Comparison of ENCODE assay signal across 23 cellular contexts in genomic region chr12:75130811-75131210, GRCh38.
A peak's percentile ranks its signal among the peaks of the same experiment; 100 is the strongest.
DNase-seq lines count a peak whose midpoint lies in the region; ATAC-seq lines count a peak whose summit lies in the region.
"Had no signal": no experiment of that assay in that cellular context is flagged by ENCODE, and none has a peak within 500 bp of the region (broad histone marks: within the 10 kb centered on the region; RNA-seq: fewer than 3 reads in every experiment).

No MANE protein-coding gene starts in this region.

- DNase-seq in DMS 273 (lab: John Stamatoyannopoulos, UW; ENCODE audit: unreplicated experiment), result peak; percentile 85
- peak in 2 of 3 experiments; percentile 35 to 81 for DNase-seq in NCI-H1417 (lab: John Stamatoyannopoulos, UW)
- DNase-seq in NCI-H82 treated with DMSO at 0.1 percent for 48 hours (lab: John Stamatoyannopoulos, UW; ENCODE audit: unreplicated experiment), result peak; percentile 94
- no peak for DNase-seq in NCI-H510A (lab: John Stamatoyannopoulos, UW)
- DNase-seq in activated CD8-positive, alpha-beta memory T cell treated with anti-CD3 and anti-CD28 coated beads, Interleukin-2, amount 50 U/mL, for 48 hours, result no peak
- DNase-seq: ACHN; activated B cell treated with CpG ODN at 0.5 μM for 24 hours; dorsolateral prefrontal cortex; foreskin melanocyte; H7; hippocampal formation; NCI-H1092 treated with DMSO at 0.1 percent for 48 hours; NCI-H774; stimulated activated CD4-positive, alpha-beta T cell treated with anti-CD3 and anti-CD28 coated beads, Interleukin-4, amount 100 ng/mL, for 4 hours; stimulated activated naive CD4-positive, alpha-beta T cell; T-helper 9 cell; testis; uterus had no signal

- ATAC-seq in esophagus mucosa (peak; percentile 92), GM21737 (IDR thresholded peaks at IDR 0.05; ENCODE audit: unreplicated experiment) (no peak), HG02870 (IDR thresholded peaks at IDR 0.05; ENCODE audit: unreplicated experiment) (no peak)
- ATAC-seq: natural killer cell treated with Interleukin-12 subunit alpha and Interleukin-12 subunit beta and Interleukin-15 and Interleukin-18, amount 100 ng/mL, for 72 hours; Right ventricle myocardium inferior had no signal

Comparison
In these comparisons a context has a peak if more than half of its experiments do, and no peak if none do; other contexts are left out.
1. DNase-seq: peak in DMS 273 (single experiment), NCI-H1417 (2 of 3) and NCI-H82 treated with DMSO at 0.1 percent for 48 hours (single experiment); none in NCI-H510A (single experiment) and activated CD8-positive, alpha-beta memory T cell treated with anti-CD3 and anti-CD28 coated beads, Interleukin-2, amount 50 U/mL, for 48 hours (single experiment).